In genomic region chr6:44254957-44255808, GRCh38 we compare ENCODE assay signal across 9 cellular contexts. TPM values are rescaled to one million over a fixed set of nuclear protein-coding genes. Genes with fewer than 3 reads are reported as not detected.
DNase-seq lines count a peak whose midpoint lies in the region; ATAC-seq and TF ChIP-seq lines count a peak whose summit lies in the region.
"Had no signal": no experiment of that assay in that cellular context is flagged by ENCODE, and none has a peak within 500 bp of the region (broad histone marks: within the 10 kb centered on the region; RNA-seq: fewer than 3 reads in every experiment).

No MANE protein-coding gene starts in this region.

- H3K4me3 ChIP-seq in endodermal cell (ENCODE audit: low read length): peak overlapping the region; percentile 96

- no peaks in the 10 kb centered on the region for H3K9me3 Mint-ChIP-seq in T-helper 2 cell treated with Interferon-gamma antibody and Interleukin-4, amounts not matched to agents 5 μg/mL and 100 μg/mL, for 36 hours
- H3K9me3 Mint-ChIP-seq in endodermal cell: no peaks in the 10 kb centered on the region

- WGBS in endodermal cell (ENCODE audit: insufficient coverage in 1 of 2, insufficient read length in 1 of 2), 2 experiments: 89 to 93% methylated on average over 16 to 19 of the region's 19 CpGs

- no peak for DNase-seq in T-helper 2 cell treated with Interferon-gamma antibody and Interleukin-4, amounts not matched to agents 5 μg/mL and 100 μg/mL, for 36 hours (ENCODE audit: low spot score)
- DNase-seq in T-helper 2 cell (no peak), SK-MEL-5 (ENCODE audit: low read depth, low spot score) (peak; percentile 44), endodermal cell (peak; percentile 70)
- DNase-seq in stimulated activated CD8-positive, alpha-beta memory T cell treated with anti-CD3 and anti-CD28 coated beads, Interleukin-4, amount 100 ng/mL, for 48 hours: peak; percentile 65

- peaks cover 3% of the 10 kb centered on the region for H3K4me1 ChIP-seq in endodermal cell (ENCODE audit: control insufficient read depth, insufficient read depth, low read length)

- no peaks in the 10 kb centered on the region for H3K9me3 ChIP-seq in endodermal cell (ENCODE audit: control insufficient read depth, low read length)
- H3K9me3 ChIP-seq: pancreas had no signal

- H3K4me1 Mint-ChIP-seq in T-helper 2 cell treated with Interferon-gamma antibody and Interleukin-4, amounts not matched to agents 5 μg/mL and 100 μg/mL, for 36 hours (ENCODE audit: low read depth): peaks cover 43% of the 10 kb centered on the region
- peaks cover 27% of the 10 kb centered on the region for H3K4me1 Mint-ChIP-seq in endodermal cell

- in situ Hi-C loops in SK-MEL-5 (cut with HindIII; ENCODE audit: low pct_unique_long_range_greater_than_20kb, low sequenced_read_pairs): no loop called here

- ATAC-seq in HG02970 (IDR thresholded peaks at IDR 0.05; ENCODE audit: low FRiP score, unreplicated experiment) (no peak), GM21723 (IDR thresholded peaks at IDR 0.05; ENCODE audit: unreplicated experiment) (no peak), GM18909 (IDR thresholded peaks at IDR 0.05; ENCODE audit: poor library complexity, unreplicated experiment) (no peak)
- ATAC-seq: pancreas had no signal

- H3K36me3 ChIP-seq in endodermal cell (ENCODE audit: control insufficient read depth, insufficient read depth, low read length): peaks cover 56% of the 10 kb centered on the region

- no peaks in the 10 kb centered on the region for H3K27me3 ChIP-seq in endodermal cell (ENCODE audit: control insufficient read depth, insufficient read depth, low read length, poor library complexity, severe bottlenecking)
- H3K27me3 ChIP-seq: pancreas had no signal

- TF ChIP-seq CTCF in endodermal cell (conservative IDR thresholded peaks at IDR 0.05): no peak

- peak overlapping the region; percentile 78 for H3K27ac Mint-ChIP-seq in T-helper 2 cell treated with Interferon-gamma antibody and Interleukin-4, amounts not matched to agents 5 μg/mL and 100 μg/mL, for 36 hours
- H3K27ac Mint-ChIP-seq in endodermal cell: peak overlapping the region; percentile 13

- no peak overlapping the region for H3K27ac ChIP-seq in endodermal cell (ENCODE audit: low read depth, low read length)

- H3K4me3 Mint-ChIP-seq in T-helper 2 cell treated with Interferon-gamma antibody and Interleukin-4, amounts not matched to agents 5 μg/mL and 100 μg/mL, for 36 hours: peak overlapping the region; percentile 86
- H3K4me3 Mint-ChIP-seq in endodermal cell: peak overlapping the region; percentile 74

- peaks cover 74% of the 10 kb centered on the region for H3K36me3 Mint-ChIP-seq in T-helper 2 cell treated with Interferon-gamma antibody and Interleukin-4, amounts not matched to agents 5 μg/mL and 100 μg/mL, for 36 hours (ENCODE audit: low read depth)
- H3K36me3 Mint-ChIP-seq in endodermal cell (ENCODE audit: low read depth): peaks cover 57% of the 10 kb centered on the region

- H3K9ac ChIP-seq in endodermal cell (ENCODE audit: extremely low read depth, low read length, poor library complexity, severe bottlenecking): no peak overlapping the region

- no peaks in the 10 kb centered on the region for H3K27me3 Mint-ChIP-seq in T-helper 2 cell treated with Interferon-gamma antibody and Interleukin-4, amounts not matched to agents 5 μg/mL and 100 μg/mL, for 36 hours (ENCODE audit: low read depth)
- no peaks in the 10 kb centered on the region for H3K27me3 Mint-ChIP-seq in endodermal cell (ENCODE audit: insufficient read depth)

RNA-seq across cellular contexts. Expression of gene SLC35B2, which starts 2.1 kb away (rescaled TPM):
- 334 and 361 TPM in 2 replicates for total RNA-seq in SK-MEL-5 (2014; rRNA removed; shearing (Covaris generic))
- 481 and 517 TPM in 2 replicates for polyA plus RNA-seq in SK-MEL-5 (2015; cell fraction: cytosol; rRNA removed)
- polyA plus RNA-seq in SK-MEL-5 (2015; cell fraction: nucleus; rRNA removed): 123 and 129 TPM in 2 replicates
- total RNA-seq in endodermal cell: 10 to 100 TPM; 52.5 to 54.3 TPM
- polyA plus RNA-seq in endodermal cell (2013, experiment 1 of 2): 42.1 TPM
- 39.6 TPM for polyA plus RNA-seq in endodermal cell (2013, experiment 2 of 2)

RNA-seq across cellular contexts. Expression of gene HSP90AB1, which starts 8.3 kb away (rescaled TPM):
- 1,764 and 1,784 TPM in 2 replicates for total RNA-seq in SK-MEL-5 (2014; rRNA removed; shearing (Covaris generic))
- 1,325 and 1,525 TPM in 2 replicates for polyA plus RNA-seq in SK-MEL-5 (2015; cell fraction: cytosol; rRNA removed)
- polyA plus RNA-seq in SK-MEL-5 (2015; cell fraction: nucleus; rRNA removed): 608 and 680 TPM in 2 replicates
- 1,000 to 10,000 TPM; 1,356 to 1,422 TPM for total RNA-seq in endodermal cell
- 1,137 TPM for polyA plus RNA-seq in endodermal cell (2013, experiment 1 of 2)
- 1,046 TPM for polyA plus RNA-seq in endodermal cell (2013, experiment 2 of 2)

RNA-seq across cellular contexts. Expression of gene NFKBIE, which starts 10.2 kb away (rescaled TPM):
- 11.6 and 12.5 TPM in 2 replicates for total RNA-seq in SK-MEL-5 (2014; rRNA removed; shearing (Covaris generic))
- polyA plus RNA-seq in SK-MEL-5 (2015; cell fraction: cytosol; rRNA removed): 13.1 and 18.3 TPM in 2 replicates
- 7.1 and 15.4 TPM in 2 replicates for polyA plus RNA-seq in SK-MEL-5 (2015; cell fraction: nucleus; rRNA removed)
- total RNA-seq in endodermal cell: 10 to 100 TPM in 1 of 2 donors, 1 to 10 TPM in 1; 8.3 to 11.0 TPM
- 8.9 TPM for polyA plus RNA-seq in endodermal cell (2013, experiment 1 of 2)
- polyA plus RNA-seq in endodermal cell (2013, experiment 2 of 2): 5.6 TPM

RNA-seq across cellular contexts. Expression of gene TMEM151B, which starts 15.1 kb away (rescaled TPM):
- total RNA-seq in SK-MEL-5 (2014; rRNA removed; shearing (Covaris generic)): 0.05 and 0.16 TPM in 2 replicates
- 0.05 and 0.29 TPM in 2 replicates for polyA plus RNA-seq in SK-MEL-5 (2015; cell fraction: cytosol; rRNA removed)
- polyA plus RNA-seq in SK-MEL-5 (2015; cell fraction: nucleus; rRNA removed): 0.14 and 0.15 TPM in 2 replicates
- under 1 TPM; 0.22 to 0.51 TPM for total RNA-seq in endodermal cell
- polyA plus RNA-seq in endodermal cell (2013, experiment 1 of 2): 7.3 TPM
- 6.5 TPM for polyA plus RNA-seq in endodermal cell (2013, experiment 2 of 2)

RNA-seq across cellular contexts. Expression of gene SLC29A1, which starts 31.8 kb away (rescaled TPM):
- total RNA-seq in SK-MEL-5 (2014; rRNA removed; shearing (Covaris generic)): 8.6 and 9.3 TPM in 2 replicates
- 30.6 and 38.5 TPM in 2 replicates for polyA plus RNA-seq in SK-MEL-5 (2015; cell fraction: cytosol; rRNA removed)
- polyA plus RNA-seq in SK-MEL-5 (2015; cell fraction: nucleus; rRNA removed): 97.8 and 99.2 TPM in 2 replicates
- 100 to 1,000 TPM; 129 to 155 TPM for total RNA-seq in endodermal cell
- polyA plus RNA-seq in endodermal cell (2013, experiment 1 of 2): 65.0 TPM
- 58.4 TPM for polyA plus RNA-seq in endodermal cell (2013, experiment 2 of 2)

Comparison
In these comparisons a context has a peak if more than half of its experiments do, and no peak if none do; other contexts are left out.
1. DNase-seq: peak in SK-MEL-5 (single experiment), endodermal cell (single experiment) and stimulated activated CD8-positive, alpha-beta memory T cell treated with anti-CD3 and anti-CD28 coated beads, Interleukin-4, amount 100 ng/mL, for 48 hours (single experiment); none in T-helper 2 cell treated with Interferon-gamma antibody and Interleukin-4, amounts not matched to agents 5 μg/mL and 100 μg/mL, for 36 hours (single experiment) and T-helper 2 cell (0 of 5).